In the genomic region with DNA sequence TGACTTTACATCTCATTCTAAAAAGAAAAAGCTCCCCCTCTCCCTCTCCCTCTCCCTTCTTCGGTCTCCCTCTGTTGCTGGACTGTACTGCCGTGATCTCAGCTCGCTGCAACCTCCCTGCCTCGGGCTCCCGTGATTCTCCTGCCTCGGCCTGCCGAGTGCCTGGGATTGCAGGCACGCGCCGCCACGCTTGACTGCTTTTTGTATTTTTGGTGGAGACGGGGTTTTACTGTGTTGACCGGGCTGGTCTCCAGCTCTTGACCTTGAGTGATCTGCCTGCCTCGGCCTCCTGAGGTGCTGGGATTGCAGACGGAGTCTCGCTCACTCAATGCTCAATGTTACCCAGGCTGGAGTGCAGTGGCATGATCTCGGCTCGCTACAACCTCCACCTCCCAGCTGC, we compare ENCODE assay signal across 1 cellular context.
TF ChIP-seq lines count a peak whose summit lies in the region.

No MANE protein-coding gene starts in this region.

TF ChIP-seq in Ishikawa, 13 proteins besides CTCF, POLR2A, EP300 and RAD21:
- TF ChIP-seq, protein P1, sequence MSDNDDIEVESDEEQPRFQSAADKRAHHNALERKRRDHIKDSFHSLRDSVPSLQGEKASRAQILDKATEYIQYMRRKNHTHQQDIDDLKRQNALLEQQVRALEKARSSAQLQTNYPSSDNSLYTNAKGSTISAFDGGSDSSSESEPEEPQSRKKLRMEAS (IDR thresholded peaks at IDR 0.05) = peak; percentile 49; the same call in 1 of the 2 replicates
